ENCODE assay signal across 23 cellular contexts in the genomic region with DNA sequence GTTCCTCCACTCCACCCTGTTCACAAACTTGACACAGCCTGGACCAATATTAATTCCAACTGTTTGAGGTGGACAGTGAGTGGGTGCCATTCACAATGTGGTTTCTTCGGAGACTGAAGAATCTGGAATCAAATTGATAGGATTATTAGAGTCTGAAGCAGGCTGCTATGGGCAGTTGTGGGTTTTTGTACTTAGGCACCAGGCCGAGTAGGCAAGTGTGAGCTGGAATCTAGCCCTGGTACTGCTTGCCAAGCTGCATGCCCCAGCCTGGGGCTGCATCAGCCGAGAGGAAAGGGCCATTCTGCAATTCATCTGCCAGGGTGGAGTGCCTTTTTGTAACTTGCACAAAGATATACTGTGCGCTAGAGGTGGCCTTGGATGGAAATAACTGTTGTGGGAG.
DNase-seq lines count a peak whose midpoint lies in the region; ATAC-seq and TF ChIP-seq lines count a peak whose summit lies in the region.
"Had no signal": no experiment of that assay in that cellular context is flagged by ENCODE, and none has a peak within 500 bp of the region (broad histone marks: within the 10 kb centered on the region; RNA-seq: fewer than 3 reads in every experiment).

No MANE protein-coding gene starts in this region.

- DNase-seq in EH (ENCODE audit: low read depth) (peak; percentile 15), NCI-H1694 treated with DMSO at 0.1 percent for 48 hours (lab: John Stamatoyannopoulos, UW) (peak; percentile 76), epithelial cell of esophagus (ENCODE audit: low read depth) (peak; percentile 6), left lobe of liver (ENCODE audit: low spot score) (peak; percentile 46), OCI-M2 (lab: John Stamatoyannopoulos, UW; ENCODE audit: unreplicated experiment) (no peak)
- DNase-seq: activated CD4-positive, alpha-beta T cell treated with anti-CD3 and anti-CD28 coated beads for 48 hours; activated T-cell treated with anti-CD3 and anti-CD28 coated beads, Interleukin-2, amount 50 U/mL, for 4 hours; adrenal gland; cortex of kidney; endodermal cell; left lung; midbrain; MV-4-11; NCI-H187; NCI-H748 treated with DMSO at 0.1 percent for 48 hours; sigmoid colon; stomach; tibial artery had no signal

- peak; percentile 82 for ATAC-seq in left lobe of liver
- ATAC-seq in HG02981 (IDR thresholded peaks at IDR 0.05; ENCODE audit: unreplicated experiment): no peak
- ATAC-seq in GM21786 (IDR thresholded peaks at IDR 0.05; ENCODE audit: unreplicated experiment): no peak
- no peak for ATAC-seq in GM19023 (IDR thresholded peaks at IDR 0.05; ENCODE audit: unreplicated experiment)
- ATAC-seq: activated T-cell treated with anti-CD3 and anti-CD28 coated beads, Interleukin-2, amount 50 U/mL, for 4 hours; left lung; natural killer cell treated with Interleukin-12 subunit alpha and Interleukin-12 subunit beta and Interleukin-15 and Interleukin-18, amount 100 ng/mL, for 72 hours had no signal

- TF ChIP-seq CTCF in epithelial cell of esophagus (IDR thresholded peaks at IDR 0.05; ENCODE audit: insufficient read depth, low read depth, low read length, missing control alignments): no peak

- no peak overlapping the region for H3K4me3 ChIP-seq in epithelial cell of esophagus (ENCODE audit: low read length)
- H3K4me3 ChIP-seq: adrenal gland, left lung, ovary, sigmoid colon, stomach, tibial artery had no signal
